14 cellular contexts compared by ENCODE assay signal in genomic region chr3:65946438-65946837, GRCh38.
DNase-seq lines count a peak whose midpoint lies in the region; ATAC-seq, FAIRE-seq and TF ChIP-seq lines count a peak whose summit lies in the region.
"Had no signal": no experiment of that assay in that cellular context is flagged by ENCODE, and none has a peak within 500 bp of the region (broad histone marks: within the 10 kb centered on the region; RNA-seq: fewer than 3 reads in every experiment).

No MANE protein-coding gene starts in this region.

- no peak for TF ChIP-seq CTCF in choroid plexus epithelial cell (conservative IDR thresholded peaks at IDR 0.05; ENCODE audit: low read depth, low read length)

- no peak for ATAC-seq in HG03469 (IDR thresholded peaks at IDR 0.05; ENCODE audit: unreplicated experiment)
- ATAC-seq: activated CD8-positive, alpha-beta memory T cell treated with anti-CD3 and anti-CD28 coated beads, Interleukin-2, amount 10 ng/mL, durations not matched to agents 7 days and 5 days had no signal

- H3K4me3 ChIP-seq in choroid plexus epithelial cell (ENCODE audit: low read depth, low read length): no peak overlapping the region
- H3K4me3 ChIP-seq: PC-9, transverse colon had no signal

- DNase-seq in NCI-H2196 treated with DMSO at 0.1 percent for 48 hours (lab: John Stamatoyannopoulos, UW; ENCODE audit: unreplicated experiment) (peak; percentile 42), choroid plexus epithelial cell (ENCODE audit: low read depth) (peak; percentile 60), iris pigment epithelial cell (ENCODE audit: low read depth) (peak; percentile 46), stromal cell of bone marrow (ENCODE audit: low read depth) (peak; percentile 88), NOMO-1 treated with DMSO at 0.1 percent for 48 hours (lab: John Stamatoyannopoulos, UW; ENCODE audit: unreplicated experiment) (no peak), RCC 7860 (ENCODE audit: low spot score) (no peak), NCI-H69 (lab: John Stamatoyannopoulos, UW) (no peak)
- DNase-seq: activated CD8-positive, alpha-beta memory T cell treated with anti-CD3 and anti-CD28 coated beads, Interleukin-2, amount 10 ng/mL, durations not matched to agents 7 days and 5 days; activated naive CD8-positive, alpha-beta T cell treated with anti-CD3 and anti-CD28 coated beads, Interleukin-2, amount 10 ng/mL, durations not matched to agents 7 days and 5 days; kidney glomerular epithelial cell; NCI-H1048; PC-9; transverse colon had no signal

- no peak for FAIRE-seq in RCC 7860 (lab: Jason Lieb, UNC)

Comparison
In these comparisons a context has a peak if more than half of its experiments do, and no peak if none do; other contexts are left out.
1. DNase-seq: peak in NCI-H2196 treated with DMSO at 0.1 percent for 48 hours (single experiment), choroid plexus epithelial cell (single experiment), iris pigment epithelial cell (single experiment) and stromal cell of bone marrow (single experiment); none in NOMO-1 treated with DMSO at 0.1 percent for 48 hours (single experiment), RCC 7860 (single experiment) and NCI-H69 (single experiment).